ENCODE assay signal across 8 cellular contexts in genomic region chr10:51860257-51860656, GRCh38.
A peak's percentile ranks its signal among the peaks of the same experiment; 100 is the strongest.
DNase-seq lines count a peak whose midpoint lies in the region; ATAC-seq and FAIRE-seq lines count a peak whose summit lies in the region.

No MANE protein-coding gene starts in this region.

- H3K4me3 Mint-ChIP-seq in stimulated activated naive CD8-positive, alpha-beta T cell treated with anti-CD3 and anti-CD28 coated beads, Interleukin-15, amount 100 ng/mL, for 72 hours = no peak overlapping the region

- no peak overlapping the region for H3K27ac ChIP-seq in small intestine (ENCODE audit: low read depth in 1 of 2, low read length in 1 of 2)

- 58 to 78% (median 70%) methylated on average over 4 of the region's 4 CpGs for WGBS in small intestine, 3 donors

- H3K27me3 Mint-ChIP-seq in stimulated activated naive CD8-positive, alpha-beta T cell treated with anti-CD3 and anti-CD28 coated beads, Interleukin-15, amount 100 ng/mL, for 72 hours = no peaks in the 10 kb centered on the region

- H3K27me3 ChIP-seq in small intestine (ENCODE audit: control insufficient read depth in 2 of 2, insufficient read depth in 2 of 2, low read length in 2 of 2) = no peaks in the 10 kb centered on the region

- no peaks in the 10 kb centered on the region for H3K4me1 Mint-ChIP-seq in stimulated activated naive CD8-positive, alpha-beta T cell treated with anti-CD3 and anti-CD28 coated beads, Interleukin-15, amount 100 ng/mL, for 72 hours

- no peaks in the 10 kb centered on the region for H3K36me3 ChIP-seq in small intestine (ENCODE audit: control insufficient read depth in 2 of 2, insufficient read depth in 2 of 2, low read length in 2 of 2)

- H3K9me3 ChIP-seq in small intestine (ENCODE audit: control insufficient read depth, low read depth) = no peaks in the 10 kb centered on the region

- ATAC-seq in GM21390 (IDR thresholded peaks at IDR 0.05; ENCODE audit: unreplicated experiment) (peak; percentile 80), HG03521 (IDR thresholded peaks at IDR 0.05; ENCODE audit: unreplicated experiment) (peak; percentile 64), esophagus mucosa (peak; percentile 68)
- no peak for ATAC-seq in stimulated activated naive CD8-positive, alpha-beta T cell treated with anti-CD3 and anti-CD28 coated beads, Interleukin-15, amount 100 ng/mL, for 72 hours

- FAIRE-seq in small intestine (lab: Jason Lieb, UNC) = no peak

- H3K4me1 ChIP-seq in small intestine (ENCODE audit: control insufficient read depth in 2 of 2, insufficient read depth in 1 of 2, low read depth in 1 of 2, low read length in 1 of 2) = no peaks in the 10 kb centered on the region

- DNase-seq in small intestine (peak; percentile 1), cerebellum (ENCODE audit: low spot score) (no peak)
- no peak for DNase-seq in activated CD4-positive, alpha-beta T cell treated with anti-CD3 and anti-CD28 coated beads, Interleukin-2, amount 50 U/mL, for 1 hour
- no peak for DNase-seq in stimulated activated naive CD8-positive, alpha-beta T cell treated with anti-CD3 and anti-CD28 coated beads, Interleukin-15, amount 100 ng/mL, for 72 hours
- DNase-seq in stimulated activated CD4-positive, alpha-beta T cell treated with anti-CD3 and anti-CD28 coated beads, Interleukin-2, amount 100 ng/mL, for 24 hours = no peak

- no peak overlapping the region for H3K4me3 ChIP-seq in small intestine (ENCODE audit: low read depth in 1 of 2, low read length in 2 of 2)

- H3K9me3 Mint-ChIP-seq in stimulated activated naive CD8-positive, alpha-beta T cell treated with anti-CD3 and anti-CD28 coated beads, Interleukin-15, amount 100 ng/mL, for 72 hours = no peaks in the 10 kb centered on the region

- H3K27ac Mint-ChIP-seq in stimulated activated naive CD8-positive, alpha-beta T cell treated with anti-CD3 and anti-CD28 coated beads, Interleukin-15, amount 100 ng/mL, for 72 hours = no peak overlapping the region
